ENCODE assay signal across 8 cellular contexts in genomic region chr15:90934256-90934948, GRCh38. TPM values are rescaled to one million over a fixed set of nuclear protein-coding genes. Genes with fewer than 3 reads are reported as not detected.
DNase-seq lines count a peak whose midpoint lies in the region; ATAC-seq and TF ChIP-seq lines count a peak whose summit lies in the region.

No MANE protein-coding gene starts in this region.

- peaks cover 6% of the 10 kb centered on the region; the same call in 1 of the 2 replicates for H4K20me1 ChIP-seq in IMR-90 (ENCODE audit: insufficient read depth, low read length)
- H4K20me1 ChIP-seq in OCI-LY1 (ENCODE audit: insufficient read depth, low read length): no peaks in the 10 kb centered on the region

- no peak overlapping the region for H3K14ac ChIP-seq in IMR-90 (replicated peaks; ENCODE audit: low read depth, low read length)

- intact Hi-C loops in IMR-90 (cut with micrococcal nuclease) (loop anchor here (1.0 to 2.0 kb wide), 3 partner anchors 32 to 614 kb away; partner anchors contain the start of gene MAN2A2), mucosa of descending colon (cut with DNase I, micrococcal nuclease) (no loop called here)

- no peak overlapping the region for H2AK5ac ChIP-seq in IMR-90 (ENCODE audit: low read depth, low read length)

- H4K8ac ChIP-seq in IMR-90 (ENCODE audit: low read depth in 2 of 2, low read length in 2 of 2): peak overlapping the region in 1 of 2 experiments; percentile 69; a peak in 1 of 4 replicates

- in situ Hi-C loops in IMR-90 (cut with MboI; ENCODE audit: low sequenced_read_pairs): no loop called here

- no peak for TF ChIP-seq POLR2A in IMR-90 (IDR thresholded peaks at IDR 0.05; ENCODE audit: low read depth, low read length)

- H4K5ac ChIP-seq in IMR-90 (ENCODE audit: low read depth, low read length): no peak overlapping the region

- H3F3A ChIP-seq in OCI-LY1 (ENCODE audit: insufficient read depth, low read length): no peaks in the 10 kb centered on the region

- H2BK5ac ChIP-seq in IMR-90 (ENCODE audit: low read depth, low read length, poor library complexity, severe bottlenecking): no peak overlapping the region

- no peak overlapping the region for H3K4ac ChIP-seq in IMR-90 (ENCODE audit: low read depth, low read length)

- no peak overlapping the region for H2BK15ac ChIP-seq in IMR-90 (ENCODE audit: low read depth, low read length)

- POLR2A ChIA-PET in IMR-90 (lab: Charles Lee; ENCODE audit: unreplicated experiment): interaction anchor here (0.7 kb wide), 1 partner anchor 533 kb away, joined by 3 read pairs; no protein-coding TSS in a partner anchor

- TF ChIP-seq RAD21 in IMR-90 (IDR thresholded peaks at IDR 0.05; ENCODE audit: low read length): peak; percentile 72

- no peak overlapping the region; the same call in 1 of the 2 replicates for H2BK120ac ChIP-seq in IMR-90 (ENCODE audit: low read depth, low read length)

- H3K56ac ChIP-seq in IMR-90 (ENCODE audit: extremely low read depth, insufficient read depth, low read length): no peak overlapping the region

- peak; percentile 97 for TF ChIP-seq CTCF in C4-2B (conservative IDR thresholded peaks at IDR 0.05)
- TF ChIP-seq CTCF in IMR-90 (conservative IDR thresholded peaks at IDR 0.05; ENCODE audit: low read depth, low read length): peak; percentile 89
- peak; percentile 92 for TF ChIP-seq CTCF in OCI-LY1 (IDR thresholded peaks at IDR 0.05; ENCODE audit: low read length)
- peak; percentile 94 for TF ChIP-seq CTCF in epithelial cell of esophagus (IDR thresholded peaks at IDR 0.05; ENCODE audit: insufficient read depth, low read depth, low read length, missing control alignments)
- peak; percentile 92 for TF ChIP-seq CTCF in mucosa of descending colon (IDR thresholded peaks at IDR 0.05)

- H2AK9ac ChIP-seq in IMR-90 (replicated peaks; ENCODE audit: low read depth, low read length, poor library complexity): peak overlapping the region; percentile 39

- no peaks in the 10 kb centered on the region for H3K9me3 ChIP-seq in IMR-90 (ENCODE audit: control insufficient read depth, insufficient read depth, low read length)
- H3K9me3 ChIP-seq in OCI-LY1 (ENCODE audit: low read length): no peaks in the 10 kb centered on the region
- no peaks in the 10 kb centered on the region for H3K9me3 ChIP-seq in mucosa of descending colon

- peak overlapping the region; percentile 96 for H2AFZ ChIP-seq in IMR-90 (replicated peaks; ENCODE audit: low read length, poor library complexity)
- H2AFZ ChIP-seq in OCI-LY1 (ENCODE audit: low read length): no peak overlapping the region

- H2BK20ac ChIP-seq in IMR-90 (ENCODE audit: low read depth, low read length): no peak overlapping the region

- BruUV-seq in IMR-90 (replicated peaks; lab: Mats Ljungman, UMichigan): no TSS peak

- H3K9ac ChIP-seq in IMR-90 (ENCODE audit: low read depth, low read length): no peak overlapping the region
- peak overlapping the region; percentile 51; the same call in 1 of the 2 replicates for H3K9ac ChIP-seq in OCI-LY1 (ENCODE audit: low read length)

- DNase-seq in IMR-90: peak; percentile 79
- peak; percentile 81 for DNase-seq in activated T-cell treated with anti-CD3 and anti-CD28 coated beads for 1 hour (ENCODE audit: low read depth)
- peak; percentile 91 for DNase-seq in epithelial cell of esophagus (ENCODE audit: low read depth)
- DNase-seq in mucosa of descending colon: peak; percentile 93 to 94 (median 94)
- DNase-seq in stimulated activated CD8-positive, alpha-beta memory T cell treated with anti-CD3 and anti-CD28 coated beads, Interleukin-2, amount 100 ng/mL, for 48 hours (ENCODE audit: low read depth in 2 of 2): peak; percentile 78 to 88

- peaks cover 13% of the 10 kb centered on the region for H3K9me1 ChIP-seq in IMR-90 (ENCODE audit: insufficient read depth, low read length)

- H3K4me1 ChIP-seq in IMR-90 (ENCODE audit: control insufficient read depth, insufficient read depth, low read length) (peaks cover 11% of the 10 kb centered on the region), OCI-LY1 (ENCODE audit: insufficient read depth, low read length, severe bottlenecking) (peaks cover 45% of the 10 kb centered on the region), mucosa of descending colon (ENCODE audit: low read depth) (peaks cover 26% of the 10 kb centered on the region)

- peaks cover 8% of the 10 kb centered on the region for H3K36me3 ChIP-seq in IMR-90 (ENCODE audit: control insufficient read depth, insufficient read depth, low read length)
- H3K36me3 ChIP-seq in OCI-LY1 (ENCODE audit: insufficient read depth, low read length): peaks cover 13% of the 10 kb centered on the region; the same call in 1 of the 2 replicates
- no peaks in the 10 kb centered on the region for H3K36me3 ChIP-seq in mucosa of descending colon (ENCODE audit: low read depth)

- peaks cover 28 to 52% of the 10 kb centered on the region in 2 experiments for H3K79me1 ChIP-seq in IMR-90 (ENCODE audit: low read depth in 1 of 2, low read length in 2 of 2)

- H3K79me2 ChIP-seq in OCI-LY1 (ENCODE audit: insufficient read depth, low read length): no peaks in the 10 kb centered on the region

- CTCF ChIA-PET in IMR-90 (lab: Yijun Ruan, JAX): interaction anchor here (1.0 to 2.7 kb wide), 5 partner anchors 9 to 71 kb away, joined by 3 to 8 read pairs (median 4); no protein-coding TSS in a partner anchor

- no peaks in the 10 kb centered on the region for H3K9me2 ChIP-seq in OCI-LY1 (ENCODE audit: low read depth, low read length)

- peak; percentile 30 for ATAC-seq in GM21390 (IDR thresholded peaks at IDR 0.05; ENCODE audit: unreplicated experiment)
- peak; percentile 51 for ATAC-seq in IMR-90 (ENCODE audit: low read depth)
- ATAC-seq in mucosa of descending colon: peak; percentile 61

- no peak overlapping the region for H3K23ac ChIP-seq in IMR-90 (ENCODE audit: low read depth, low read length)

- no peaks in the 10 kb centered on the region for H3K27me3 ChIP-seq in IMR-90 (ENCODE audit: control insufficient read depth, insufficient read depth, low read length)
- H3K27me3 ChIP-seq in OCI-LY1 (ENCODE audit: insufficient read depth, low read length): no peaks in the 10 kb centered on the region

- dilution Hi-C loops in IMR-90 (cut with HindIII; ENCODE audit: low sequenced_read_pairs, unreplicated experiment): no loop called here

- no peak overlapping the region for H4K91ac ChIP-seq in IMR-90 (ENCODE audit: insufficient read depth, low read depth, low read length)

- WGBS in IMR-90 (ENCODE audit: extremely low coverage in 2 of 2, insufficient read length in 1 of 2), 2 experiments: no CpG with 5 or more reads among the region's 19 CpGs

- peak overlapping the region; percentile 84 for H3K27ac ChIP-seq in C4-2B
- no peak overlapping the region for H3K27ac ChIP-seq in IMR-90 (ENCODE audit: insufficient read depth, low read length)
- peak overlapping the region; percentile 45 for H3K27ac ChIP-seq in OCI-LY1 (ENCODE audit: low read depth, low read length, poor library complexity, severe bottlenecking)

- H3K4me2 ChIP-seq in IMR-90 (ENCODE audit: low read depth, low read length): peak overlapping the region; percentile 85
- H3K4me2 ChIP-seq in OCI-LY1 (ENCODE audit: low read length): peak overlapping the region; percentile 83

- H3K4me3 ChIP-seq in IMR-90 (ENCODE audit: insufficient read depth, low read depth, low read length): peak overlapping the region; percentile 76
- peak overlapping the region; percentile 75 for H3K4me3 ChIP-seq in OCI-LY1 (ENCODE audit: low read depth, low read length, poor library complexity, severe bottlenecking)
- H3K4me3 ChIP-seq in epithelial cell of esophagus (ENCODE audit: low read length): peak overlapping the region; percentile 87
- peak overlapping the region; percentile 42 for H3K4me3 ChIP-seq in mucosa of descending colon

- H3K18ac ChIP-seq in IMR-90 (ENCODE audit: low read depth, low read length): no peak overlapping the region

TF ChIP-seq in IMR-90, 13 proteins besides CTCF, POLR2A, EP300 and RAD21:
- no peak for TF ChIP-seq NFE2L2 (IDR thresholded peaks at IDR 0.05; ENCODE audit: low read depth, low read length)
- TF ChIP-seq USF2 (IDR thresholded peaks at IDR 0.05; ENCODE audit: low read depth, low read length): no peak
- TF ChIP-seq SMC3 (IDR thresholded peaks at IDR 0.05; ENCODE audit: low read depth, low read length): peak; percentile 56

RNA-seq across cellular contexts. Expression of gene UNC45A, which starts 0.7 kb away (rescaled TPM):
- 85.3 and 100 TPM in 2 replicates for total RNA-seq in IMR-90 (2012; rRNA removed)
- 68.9 and 77.5 TPM in 2 replicates for polyA plus RNA-seq in IMR-90 (2012; rRNA removed)
- polyA plus RNA-seq in IMR-90 (2012; cell fraction: cytosol; rRNA removed): 58.6 and 77.5 TPM in 2 replicates
- 120 and 174 TPM in 2 replicates for polyA plus RNA-seq in IMR-90 (2012; cell fraction: nucleus; rRNA removed; ENCODE audit: low replicate concordance)
- 10 to 100 TPM; 43.9 to 92.5 (median 54.8) TPM for total RNA-seq in mucosa of descending colon

RNA-seq across cellular contexts. Expression of gene HDDC3, which starts 2.1 kb away (rescaled TPM):
- 7.2 and 7.9 TPM in 2 replicates for total RNA-seq in IMR-90 (2012; rRNA removed)
- 10.7 and 10.8 TPM in 2 replicates for polyA plus RNA-seq in IMR-90 (2012; rRNA removed)
- 13.8 and 14.7 TPM in 2 replicates for polyA plus RNA-seq in IMR-90 (2012; cell fraction: cytosol; rRNA removed)
- polyA plus RNA-seq in IMR-90 (2012; cell fraction: nucleus; rRNA removed; ENCODE audit: low replicate concordance): 11.7 and 12.4 TPM in 2 replicates
- total RNA-seq in mucosa of descending colon: 10 to 100 TPM; 10.7 to 23.4 (median 15.4) TPM

RNA-seq across cellular contexts. Expression of gene RCCD1, which starts 20.3 kb away (rescaled TPM):
- 3.9 and 4.4 TPM in 2 replicates for total RNA-seq in IMR-90 (2012; rRNA removed)
- 9.9 TPM in 2 replicates for polyA plus RNA-seq in IMR-90 (2012; rRNA removed)
- 10.6 and 11.0 TPM in 2 replicates for polyA plus RNA-seq in IMR-90 (2012; cell fraction: cytosol; rRNA removed)
- polyA plus RNA-seq in IMR-90 (2012; cell fraction: nucleus; rRNA removed; ENCODE audit: low replicate concordance): 36.7 and 43.3 TPM in 2 replicates
- total RNA-seq in mucosa of descending colon: 10 to 100 TPM; 18.5 to 21.5 (median 20.7) TPM

RNA-seq across cellular contexts. Expression of gene MAN2A2, which starts 31.3 kb away (rescaled TPM):
- total RNA-seq in IMR-90 (2012; rRNA removed) (3.4 and 6.1 TPM in 2 replicates), mucosa of descending colon (10 to 100 TPM; 50.9 to 75.8 (median 75.3) TPM)
- polyA plus RNA-seq in IMR-90 (2012; rRNA removed): 52.5 and 55.5 TPM in 2 replicates
- 22.5 and 26.8 TPM in 2 replicates for polyA plus RNA-seq in IMR-90 (2012; cell fraction: cytosol; rRNA removed)
- 104 and 294 TPM in 2 replicates for polyA plus RNA-seq in IMR-90 (2012; cell fraction: nucleus; rRNA removed; ENCODE audit: low replicate concordance)

RNA-seq across cellular contexts. Expression of gene FES, which starts 50.1 kb away (rescaled TPM):
- total RNA-seq in IMR-90 (2012; rRNA removed) (9.7 and 11.7 TPM in 2 replicates), mucosa of descending colon (10 to 100 TPM in 2 of 3 donors, 1 to 10 TPM in 1; 7.9 to 18.6 (median 12.1) TPM)
- polyA plus RNA-seq in IMR-90 (2012; rRNA removed): 10.5 and 12.5 TPM in 2 replicates
- polyA plus RNA-seq in IMR-90 (2012; cell fraction: cytosol; rRNA removed): 7.8 and 7.9 TPM in 2 replicates
- 61.9 and 147 TPM in 2 replicates for polyA plus RNA-seq in IMR-90 (2012; cell fraction: nucleus; rRNA removed; ENCODE audit: low replicate concordance)
